ENCODE assay signal across 36 cellular contexts in the genomic region with DNA sequence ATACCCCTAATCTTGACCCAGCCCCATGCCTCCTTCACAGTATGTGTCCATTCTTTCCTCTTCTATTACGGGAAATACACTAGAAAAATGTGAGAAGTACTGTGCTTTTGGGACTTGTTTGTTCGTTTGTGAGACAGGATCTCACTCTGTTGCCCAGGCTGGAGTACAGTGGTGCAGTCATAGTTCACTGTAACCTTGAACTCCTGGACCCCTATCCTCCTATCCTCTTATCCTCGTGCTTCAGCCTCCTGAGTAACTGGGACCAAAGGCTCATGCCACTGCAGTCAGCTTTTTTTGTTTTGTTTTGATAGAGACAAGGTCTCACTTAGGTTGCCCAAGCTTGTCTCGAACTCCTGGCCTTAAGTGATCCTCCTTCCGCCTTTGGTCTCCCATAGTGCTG. TPM values are rescaled to one million over a fixed set of nuclear protein-coding genes. Genes with fewer than 3 reads are reported as not detected.
"Had no signal": no experiment of that assay in that cellular context is flagged by ENCODE, and none has a peak within 500 bp of the region (broad histone marks: within the 10 kb centered on the region; RNA-seq: fewer than 3 reads in every experiment).

No MANE protein-coding gene starts in this region.

- H3K9me3 ChIP-seq: MG63 had no signal

- H3K27me3 ChIP-seq: MG63 had no signal

- DNase-seq: Karpas-422, Kasumi-1, MG63, MM.1S, MV-4-11, NCI-H1048, NCI-H1092, NCI-H1092 treated with DMSO at 0.1 percent for 48 hours, NCI-H1105, NCI-H1105 treated with DMSO at 0.1 percent for 48 hours, NCI-H1417 treated with DMSO at 0.1 percent for 48 hours, NCI-H1436, NCI-H1436 treated with DMSO at 0.1 percent for 48 hours, NCI-H146, NCI-H1694, NCI-H1694 treated with DMSO at 0.1 percent for 48 hours, NCI-H187, NCI-H187 treated with DMSO at 0.1 percent for 48 hours, NCI-H1930, NCI-H2029, NCI-H2029 treated with DMSO at 0.1 percent for 48 hours, NCI-H2081, NCI-H2081 treated with DMSO at 0.1 percent for 48 hours, NCI-H2107, NCI-H2171, NCI-H2171 treated with DMSO at 0.1 percent for 48 hours, NCI-H226, NCI-H345, NCI-H446, NCI-H446 treated with DMSO at 0.1 percent for 48 hours, NCI-H510A had no signal

- H3K9ac ChIP-seq: KMS-11 had no signal

- H3K4me2 ChIP-seq: KMS-11 had no signal

- H3K4me3 ChIP-seq: MG63 had no signal

- H3K27ac ChIP-seq: KMS-11 had no signal

RNA-seq across cellular contexts. Expression of gene GAS2L2, which starts 51.5 kb away (rescaled TPM):
- total RNA-seq: LHCN-M2, M059J, NCI-H460 had no signal

RNA-seq across cellular contexts. Expression of gene C17orf50, which starts 59.2 kb away (rescaled TPM):
- total RNA-seq: LHCN-M2, M059J, MCF 10A, NCI-H460 had no signal
